In the genomic region with DNA sequence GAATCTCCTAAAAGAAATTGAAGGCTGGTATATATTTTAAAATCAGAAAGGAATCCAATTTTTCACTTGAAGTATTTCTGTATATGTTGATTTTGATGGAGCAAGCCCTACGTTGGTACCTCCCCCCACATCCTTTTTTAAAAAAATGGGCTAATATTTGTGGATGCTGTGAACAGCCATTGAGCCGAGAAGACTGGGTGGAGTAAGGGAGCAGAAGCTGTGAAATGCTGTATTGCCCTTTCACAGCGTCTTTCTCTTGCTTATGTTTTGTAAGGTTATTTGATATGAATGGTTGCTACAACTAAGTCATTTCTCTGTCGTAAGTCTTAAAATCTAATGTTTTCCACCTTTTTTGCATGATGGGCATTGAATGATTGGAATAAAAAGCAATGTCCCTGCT, we compare ENCODE assay signal across 8 cellular contexts. TPM values are rescaled to one million over a fixed set of nuclear protein-coding genes. Genes with fewer than 3 reads are reported as not detected.
DNase-seq lines count a peak whose midpoint lies in the region; ATAC-seq and TF ChIP-seq lines count a peak whose summit lies in the region.

No MANE protein-coding gene starts in this region.

- H3K36me3 ChIP-seq in thoracic aorta = no peaks in the 10 kb centered on the region

- H3K27me3 ChIP-seq in thoracic aorta (replicated peaks; ENCODE audit: insufficient read depth) = no peaks in the 10 kb centered on the region

- ATAC-seq in activated CD8-positive, alpha-beta T cell treated with anti-CD3 and anti-CD28 coated beads for 36 hours = no peak
- no peak for ATAC-seq in thoracic aorta (ENCODE audit: insufficient number of reproducible peaks, low FRiP score, low read depth)
- ATAC-seq in GM18873 (IDR thresholded peaks at IDR 0.05; ENCODE audit: low FRiP score, unreplicated experiment) = no peak
- no peak for ATAC-seq in HG02642 (IDR thresholded peaks at IDR 0.05; ENCODE audit: poor library complexity, unreplicated experiment)

- no peak for TF ChIP-seq CTCF in activated CD8-positive, alpha-beta T cell treated with anti-CD3 and anti-CD28 coated beads for 36 hours (IDR thresholded peaks at IDR 0.05)
- TF ChIP-seq CTCF in thoracic aorta (IDR thresholded peaks at IDR 0.05) = no peak

- intact Hi-C loops in activated CD8-positive, alpha-beta T cell treated with anti-CD3 and anti-CD28 coated beads for 36 hours (cut with micrococcal nuclease) = no loop called here

- CTCF ChIA-PET in activated CD8-positive, alpha-beta T cell treated with anti-CD3 and anti-CD28 coated beads for 36 hours (lab: Charles Lee) = interaction anchor here (2.4 kb wide), 1 partner anchor 180 kb away, joined by 5 read pairs; no protein-coding TSS in a partner anchor

- H3K4me1 ChIP-seq in thoracic aorta (ENCODE audit: control insufficient read depth in 1 of 2, low read depth in 2 of 2) = peaks cover 46 to 61% of the 10 kb centered on the region in 2 donors

- H3K9me3 ChIP-seq in iPS-18c (ENCODE audit: control insufficient read depth, insufficient read depth, low read length) = no peaks in the 10 kb centered on the region
- H3K9me3 ChIP-seq in thoracic aorta = no peaks in the 10 kb centered on the region

- H3K4me3 ChIP-seq in iPS-18c (ENCODE audit: insufficient read depth, low read depth, low read length) (peak overlapping the region; percentile 28; the same call in 1 of the 2 replicates), thoracic aorta (peak overlapping the region; percentile 100)

- peaks cover 36% of the 10 kb centered on the region for H3K36me3 Mint-ChIP-seq in activated T-cell treated with anti-CD3 and anti-CD28 coated beads, Interleukin-2, amount 50 U/mL, for 24 hours (ENCODE audit: low read depth)
- H3K36me3 Mint-ChIP-seq in activated CD8-positive, alpha-beta T cell treated with anti-CD3 and anti-CD28 coated beads for 36 hours (ENCODE audit: low read depth) = peaks cover 16% of the 10 kb centered on the region

- POLR2A ChIA-PET in activated CD8-positive, alpha-beta T cell treated with anti-CD3 and anti-CD28 coated beads for 36 hours (lab: Charles Lee) = interaction anchor here (1.4 kb wide), 1 partner anchor 13 kb away, joined by 3 read pairs; no protein-coding TSS in a partner anchor

- H3K27ac ChIP-seq in thoracic aorta = peak overlapping the region in 1 of 2 donors; percentile 99

- no peaks in the 10 kb centered on the region for H3K27me3 Mint-ChIP-seq in activated T-cell treated with anti-CD3 and anti-CD28 coated beads, Interleukin-2, amount 50 U/mL, for 24 hours
- no peaks in the 10 kb centered on the region for H3K27me3 Mint-ChIP-seq in activated CD8-positive, alpha-beta T cell treated with anti-CD3 and anti-CD28 coated beads for 36 hours

- peak overlapping the region; percentile 86 for H3K4me3 Mint-ChIP-seq in activated T-cell treated with anti-CD3 and anti-CD28 coated beads, Interleukin-2, amount 50 U/mL, for 24 hours
- peak overlapping the region; percentile 80 for H3K4me3 Mint-ChIP-seq in activated CD8-positive, alpha-beta T cell treated with anti-CD3 and anti-CD28 coated beads for 36 hours

- H3K27ac Mint-ChIP-seq in activated T-cell treated with anti-CD3 and anti-CD28 coated beads, Interleukin-2, amount 50 U/mL, for 24 hours = peak overlapping the region; percentile 26
- H3K27ac Mint-ChIP-seq in activated CD8-positive, alpha-beta T cell treated with anti-CD3 and anti-CD28 coated beads for 36 hours = no peak overlapping the region

- H3K9me3 Mint-ChIP-seq in activated T-cell treated with anti-CD3 and anti-CD28 coated beads, Interleukin-2, amount 50 U/mL, for 24 hours = no peaks in the 10 kb centered on the region
- no peaks in the 10 kb centered on the region for H3K9me3 Mint-ChIP-seq in activated CD8-positive, alpha-beta T cell treated with anti-CD3 and anti-CD28 coated beads for 36 hours

- no peak for DNase-seq in activated T-cell treated with anti-CD3 and anti-CD28 coated beads, Interleukin-2, amount 50 U/mL, for 24 hours
- no peak for DNase-seq in activated T-cell treated with anti-CD3 and anti-CD28 coated beads, Interleukin-2, amount 50 U/mL, for 48 hours
- no peak for DNase-seq in activated CD8-positive, alpha-beta T cell treated with anti-CD3 and anti-CD28 coated beads for 36 hours
- DNase-seq in thoracic aorta (ENCODE audit: low spot score) = no peak
- DNase-seq in NCI-H1048 (lab: John Stamatoyannopoulos, UW) = no peak

- H3K4me1 Mint-ChIP-seq in activated T-cell treated with anti-CD3 and anti-CD28 coated beads, Interleukin-2, amount 50 U/mL, for 24 hours (ENCODE audit: low read depth) = peaks cover 44% of the 10 kb centered on the region
- H3K4me1 Mint-ChIP-seq in activated CD8-positive, alpha-beta T cell treated with anti-CD3 and anti-CD28 coated beads for 36 hours (ENCODE audit: low read depth) = peaks cover 37% of the 10 kb centered on the region

RNA-seq across cellular contexts. Expression of a gene that starts 2.3 kb away (rescaled TPM):
- 100 to 1,000 TPM; 159 to 168 TPM for total RNA-seq in activated CD8-positive, alpha-beta T cell treated with anti-CD3 and anti-CD28 coated beads for 36 hours
- 100 to 1,000 TPM; 102 to 164 TPM for total RNA-seq in thoracic aorta
